ENCODE assay signal across 9 cellular contexts in the genomic region with DNA sequence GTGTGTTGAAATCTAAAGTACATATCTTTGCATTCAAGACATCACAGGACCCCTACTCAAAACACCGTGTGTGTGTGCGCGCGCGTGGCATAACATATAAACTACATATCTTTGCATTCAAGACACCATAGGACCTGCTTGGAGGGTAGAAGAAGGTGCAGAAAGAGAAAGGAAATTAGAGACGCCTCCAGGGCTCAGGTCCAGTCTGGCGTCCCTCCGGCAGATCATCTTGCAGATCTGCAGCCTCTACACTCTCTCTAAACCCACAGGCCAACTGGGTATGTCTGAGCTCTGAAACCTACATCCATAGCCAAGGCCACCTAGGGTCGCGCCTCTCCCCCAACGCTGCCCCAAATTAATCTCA. TPM values are rescaled to one million over a fixed set of nuclear protein-coding genes. Genes with fewer than 3 reads are reported as not detected.
DNase-seq lines count a peak whose midpoint lies in the region; ATAC-seq and TF ChIP-seq lines count a peak whose summit lies in the region.
"Had no signal": no experiment of that assay in that cellular context is flagged by ENCODE, and none has a peak within 500 bp of the region (broad histone marks: within the 10 kb centered on the region; RNA-seq: fewer than 3 reads in every experiment).

No MANE protein-coding gene starts in this region.

- H3K27ac ChIP-seq in iPS-18a (ENCODE audit: low read length) (peak overlapping the region; percentile 59), thoracic aorta (no peak overlapping the region)

- ATAC-seq in activated T-cell treated with anti-CD3 and anti-CD28 coated beads, Interleukin-2, amount 50 U/mL, for 72 hours (replicated peaks in 1 of 2): peak; percentile 1 to 2
- ATAC-seq in activated B cell treated with CpG ODN at 0.5 μM for 24 hours (ENCODE audit: low read depth) (no peak), thoracic aorta (ENCODE audit: insufficient number of reproducible peaks, low FRiP score, low read depth) (no peak), GM19351 (IDR thresholded peaks at IDR 0.05; ENCODE audit: unreplicated experiment) (no peak)

- H3K4me1 Mint-ChIP-seq in activated T-cell treated with anti-CD3 and anti-CD28 coated beads, Interleukin-2, amount 50 U/mL, for 72 hours (ENCODE audit: low read depth): peaks cover 24% of the 10 kb centered on the region
- H3K4me1 Mint-ChIP-seq in activated B cell treated with CpG ODN at 0.5 μM for 24 hours: peaks cover 25% of the 10 kb centered on the region

- H3K36me3 ChIP-seq in iPS-18a (ENCODE audit: control insufficient read depth, low read depth, low read length) (no peaks in the 10 kb centered on the region), thoracic aorta (no peaks in the 10 kb centered on the region)

- H3K4me3 ChIP-seq in iPS-18a (ENCODE audit: low read length) (peak overlapping the region; percentile 85), thoracic aorta (peak overlapping the region; percentile 76)

- H3K9me3 ChIP-seq in iPS-18a (ENCODE audit: control insufficient read depth, low read depth, low read length) (no peaks in the 10 kb centered on the region), thoracic aorta (no peaks in the 10 kb centered on the region)

- H3K36me3 Mint-ChIP-seq in activated T-cell treated with anti-CD3 and anti-CD28 coated beads, Interleukin-2, amount 50 U/mL, for 72 hours (ENCODE audit: insufficient read depth in 2 of 2): no peaks in the 10 kb centered on the region
- peaks cover 2% of the 10 kb centered on the region for H3K36me3 Mint-ChIP-seq in activated B cell treated with CpG ODN at 0.5 μM for 24 hours (ENCODE audit: low read depth)

- intact Hi-C loops in activated B cell treated with CpG ODN at 0.5 μM for 24 hours (cut with micrococcal nuclease): no loop called here

- POLR2A ChIA-PET in activated B cell treated with CpG ODN at 0.5 μM for 24 hours (lab: Charles Lee): interaction anchor here (0.5 to 1.7 kb wide), 13 partner anchors 17 to 443 kb away, joined by 3 to 9 read pairs (median 4); a partner anchor contains a TSS

- peak overlapping the region; percentile 92 to 96 for H3K4me3 Mint-ChIP-seq in activated T-cell treated with anti-CD3 and anti-CD28 coated beads, Interleukin-2, amount 50 U/mL, for 72 hours
- peak overlapping the region; percentile 84 for H3K4me3 Mint-ChIP-seq in activated B cell treated with CpG ODN at 0.5 μM for 24 hours

- CTCF ChIA-PET in activated B cell treated with CpG ODN at 0.5 μM for 24 hours (lab: Charles Lee): interaction anchor here (1.0 kb wide), 1 partner anchor 20 kb away, joined by 3 read pairs; no protein-coding TSS in a partner anchor

- H3K9me3 Mint-ChIP-seq in activated T-cell treated with anti-CD3 and anti-CD28 coated beads, Interleukin-2, amount 50 U/mL, for 72 hours: no peaks in the 10 kb centered on the region
- H3K9me3 Mint-ChIP-seq in activated B cell treated with CpG ODN at 0.5 μM for 24 hours: no peaks in the 10 kb centered on the region

- H3K27ac Mint-ChIP-seq in activated T-cell treated with anti-CD3 and anti-CD28 coated beads, Interleukin-2, amount 50 U/mL, for 72 hours: peak overlapping the region; percentile 10
- H3K27ac Mint-ChIP-seq in activated B cell treated with CpG ODN at 0.5 μM for 24 hours: peak overlapping the region; percentile 81

- DNase-seq in activated T-cell treated with anti-CD3 and anti-CD28 coated beads, Interleukin-2, amount 50 U/mL, for 72 hours: no peak
- DNase-seq in activated T-cell treated with anti-CD3 and anti-CD28 coated beads for 4 hours: no peak
- no peak for DNase-seq in activated B cell treated with CpG ODN at 0.5 μM for 24 hours
- no peak for DNase-seq in thoracic aorta (ENCODE audit: low spot score)
- DNase-seq in HT-29 (ENCODE audit: low spot score): no peak
- no peak for DNase-seq in DMS153 treated with DMSO at 0.1 percent for 48 hours (lab: John Stamatoyannopoulos, UW; ENCODE audit: unreplicated experiment)

- TF ChIP-seq CTCF in activated B cell treated with CpG ODN at 0.5 μM for 24 hours (IDR thresholded peaks at IDR 0.05) (no peak), thoracic aorta (IDR thresholded peaks at IDR 0.05) (no peak)

- H3K27me3 ChIP-seq in iPS-18a (ENCODE audit: control insufficient read depth, insufficient read depth, low read length): no peaks in the 10 kb centered on the region
- H3K27me3 ChIP-seq in thoracic aorta (replicated peaks; ENCODE audit: insufficient read depth): no peaks in the 10 kb centered on the region

- H3K27me3 Mint-ChIP-seq in activated T-cell treated with anti-CD3 and anti-CD28 coated beads, Interleukin-2, amount 50 U/mL, for 72 hours (ENCODE audit: low read depth): no peaks in the 10 kb centered on the region
- H3K27me3 Mint-ChIP-seq in activated B cell treated with CpG ODN at 0.5 μM for 24 hours: no peaks in the 10 kb centered on the region

- peaks cover 13% of the 10 kb centered on the region for H3K4me1 ChIP-seq in iPS-18a (ENCODE audit: control insufficient read depth, low read depth, low read length)
- H3K4me1 ChIP-seq in thoracic aorta (ENCODE audit: control insufficient read depth in 1 of 2, low read depth in 2 of 2): peaks cover 5 to 8% of the 10 kb centered on the region in 2 donors

- H3K9ac ChIP-seq in iPS-18a (ENCODE audit: low read length): peak overlapping the region; percentile 60

RNA-seq across cellular contexts. Expression of a gene that starts 0.7 kb away (rescaled TPM):
- 10 to 100 TPM; 36.7 to 37.6 TPM for total RNA-seq in activated T-cell treated with anti-CD3 and anti-CD28 coated beads, Interleukin-2, amount 50 U/mL, for 72 hours
- total RNA-seq in activated B cell treated with CpG ODN at 0.5 μM for 24 hours (22.7 and 25.9 TPM in 2 replicates), thoracic aorta (1 to 10 TPM in 1 of 2 donors, not detected in 1; 1.8 TPM)
- 286 and 326 TPM in 2 replicates for total RNA-seq in HT-29 (2014; rRNA removed; shearing (Covaris generic))

RNA-seq across cellular contexts. Expression of a gene that starts 1.2 kb away (rescaled TPM):
- total RNA-seq in activated T-cell treated with anti-CD3 and anti-CD28 coated beads, Interleukin-2, amount 50 U/mL, for 72 hours: under 1 TPM; 0.29 to 0.86 TPM
- total RNA-seq in activated B cell treated with CpG ODN at 0.5 μM for 24 hours (0.20 and 0.33 TPM in 2 replicates), thoracic aorta (not detected)
- total RNA-seq in HT-29 (2014; rRNA removed; shearing (Covaris generic)): 4.4 and 4.7 TPM in 2 replicates
- total RNA-seq: mononuclear cell had no signal

RNA-seq across cellular contexts. Expression of a gene that starts 10.0 kb away (rescaled TPM):
- total RNA-seq in activated T-cell treated with anti-CD3 and anti-CD28 coated beads, Interleukin-2, amount 50 U/mL, for 72 hours: 1 to 10 TPM in 1 of 2 donors, under 1 TPM in 1; 0.67 to 1.6 TPM
- total RNA-seq in activated B cell treated with CpG ODN at 0.5 μM for 24 hours (not detected in 2 replicates), thoracic aorta (not detected)
- total RNA-seq in HT-29 (2014; rRNA removed; shearing (Covaris generic)): 0.29 and 0.81 TPM in 2 replicates
- total RNA-seq: mononuclear cell had no signal

RNA-seq across cellular contexts. Expression of a gene that starts 22.4 kb away (rescaled TPM):
- total RNA-seq in activated T-cell treated with anti-CD3 and anti-CD28 coated beads, Interleukin-2, amount 50 U/mL, for 72 hours: 10 to 100 TPM in 1 of 2 donors, 1 to 10 TPM in 1; 9.7 to 14.0 TPM
- total RNA-seq in activated B cell treated with CpG ODN at 0.5 μM for 24 hours: 13.0 and 15.1 TPM in 2 replicates
- 10 to 100 TPM; 19.5 to 24.4 TPM for total RNA-seq in thoracic aorta
- total RNA-seq in HT-29 (2014; rRNA removed; shearing (Covaris generic)): 17.6 and 22.9 TPM in 2 replicates

RNA-seq across cellular contexts. Expression of a gene that starts 34.0 kb away (rescaled TPM):
- 10 to 100 TPM; 90.1 to 95.0 TPM for total RNA-seq in activated T-cell treated with anti-CD3 and anti-CD28 coated beads, Interleukin-2, amount 50 U/mL, for 72 hours
- total RNA-seq in activated B cell treated with CpG ODN at 0.5 μM for 24 hours (85.4 and 96.5 TPM in 2 replicates), thoracic aorta (100 to 1,000 TPM in 1 of 2 donors, 10 to 100 TPM in 1; 57.1 to 112 TPM)
- 42.1 and 55.5 TPM in 2 replicates for total RNA-seq in HT-29 (2014; rRNA removed; shearing (Covaris generic))

Comparison
In these comparisons a context has a peak if more than half of its experiments do, and no peak if none do; other contexts are left out.
1. ATAC-seq: peak in activated T-cell treated with anti-CD3 and anti-CD28 coated beads, Interleukin-2, amount 50 U/mL, for 72 hours (2 of 2); none in activated B cell treated with CpG ODN at 0.5 μM for 24 hours (single experiment), thoracic aorta (single experiment) and GM19351 (single experiment).